Comparison of ENCODE assay signal across 18 cellular contexts in genomic region chr5:113256671-113257452, GRCh38.
DNase-seq lines count a peak whose midpoint lies in the region; ATAC-seq, FAIRE-seq and TF ChIP-seq lines count a peak whose summit lies in the region.
"Had no signal": no experiment of that assay in that cellular context is flagged by ENCODE, and none has a peak within 500 bp of the region (broad histone marks: within the 10 kb centered on the region; RNA-seq: fewer than 3 reads in every experiment).

No MANE protein-coding gene starts in this region.

- ATAC-seq in Right ventricle myocardium superior (ENCODE audit: poor library complexity) (peak; percentile 83), left ventricle myocardium superior (peak; percentile 85), HG02798 (IDR thresholded peaks at IDR 0.05; ENCODE audit: poor library complexity, unreplicated experiment) (no peak)
- ATAC-seq in stimulated activated naive B cell treated with anti-CD40 and anti-IgM and Interleukin-4, amounts not matched to agents 10 μg/mL and 1 μg/mL and 100 μg/mL, for 72 hours (replicated peaks): no peak

- no peak overlapping the region for H4K91ac ChIP-seq in H1 (replicated peaks; ENCODE audit: insufficient read length, low read length)

- H3K4me3 Mint-ChIP-seq in stimulated activated naive B cell treated with anti-CD40 and anti-IgM and Interleukin-4, amounts not matched to agents 10 μg/mL and 1 μg/mL and 100 μg/mL, for 72 hours: no peak overlapping the region
- H3K4me3 Mint-ChIP-seq in neural progenitor cell: no peak overlapping the region
- H3K4me3 Mint-ChIP-seq: CD4-positive, alpha-beta T cell had no signal

- no peak overlapping the region for H2BK5ac ChIP-seq in H1 (ENCODE audit: low read depth, low read length)

- H2BK120ac ChIP-seq in H1 (replicated peaks; ENCODE audit: low read depth, low read length): no peak overlapping the region

- H3K27ac ChIP-seq in H1 (ENCODE audit: low read depth, low read length) (no peak overlapping the region), neural progenitor cell (no peak overlapping the region)
- H3K27ac ChIP-seq: GM23248, HL-60 had no signal

- H3K4me1 ChIP-seq in H1 (replicated peaks in 1 of 4; ENCODE audit: control insufficient read depth in 3 of 4, insufficient read depth in 4 of 4, low read length in 3 of 4) (no peaks in the 10 kb centered on the region), neural progenitor cell (no peaks in the 10 kb centered on the region)

- no peak overlapping the region for H3K56ac ChIP-seq in H1 (replicated peaks; ENCODE audit: insufficient read length, low read depth, low read length)

- H3K4me2 ChIP-seq in H1 (ENCODE audit: insufficient read depth in 1 of 2, low read depth in 2 of 2, low read length in 2 of 2) (no peak overlapping the region), neural progenitor cell (no peak overlapping the region)

- 0 out of 2 replicates have a peak, but pooled peaks cover 2% of the 10 kb centered on the region for H3K79me1 ChIP-seq in H1 (ENCODE audit: low read depth, low read length)

- H3K79me2 ChIP-seq in H1 (ENCODE audit: control insufficient read depth in 1 of 2, insufficient read depth in 2 of 2, low read length in 2 of 2) (peaks cover 0 to 20% of the 10 kb centered on the region in 2 experiments; a peak in 2 of 4 replicates), neural progenitor cell (ENCODE audit: low read depth) (no peaks in the 10 kb centered on the region)

- no peaks in the 10 kb centered on the region for H3K4me1 Mint-ChIP-seq in stimulated activated naive B cell treated with anti-CD40 and anti-IgM and Interleukin-4, amounts not matched to agents 10 μg/mL and 1 μg/mL and 100 μg/mL, for 72 hours
- H3K4me1 Mint-ChIP-seq in neural progenitor cell: no peaks in the 10 kb centered on the region

- TF ChIP-seq CTCF in H1 (IDR thresholded peaks at IDR 0.05; ENCODE audit: control extremely low read depth in 1 of 3, insufficient read depth in 1 of 3, low read depth in 1 of 3, low read length in 3 of 3) (no peak), neural progenitor cell (IDR thresholded peaks at IDR 0.05) (no peak)

- no peak overlapping the region for H3K23ac ChIP-seq in H1 (ENCODE audit: insufficient read length)

- H3K23me2 ChIP-seq in H1 (ENCODE audit: low read depth, low read length): no peaks in the 10 kb centered on the region

- H3K9ac ChIP-seq in H1 (replicated peaks in 1 of 4; ENCODE audit: extremely low read depth in 1 of 4, low read depth in 3 of 4, low read length in 3 of 4) (no peak overlapping the region), neural progenitor cell (no peak overlapping the region)
- H3K9ac ChIP-seq: GM23248 had no signal

- H2AFZ ChIP-seq in H1 (ENCODE audit: low read length) (no peak overlapping the region), neural progenitor cell (replicated peaks) (no peak overlapping the region)
- H2AFZ ChIP-seq: GM23248 had no signal

- H3K9me3 ChIP-seq in H1 (ENCODE audit: insufficient read depth in 2 of 2, low read depth in 1 of 2, low read length in 1 of 2): peaks cover 0 to 15% of the 10 kb centered on the region in 2 experiments; a peak in 1 of 4 replicates
- no peaks in the 10 kb centered on the region for H3K9me3 ChIP-seq in neural progenitor cell (ENCODE audit: low read depth)

- H3K9me3 Mint-ChIP-seq in stimulated activated naive B cell treated with anti-CD40 and anti-IgM and Interleukin-4, amounts not matched to agents 10 μg/mL and 1 μg/mL and 100 μg/mL, for 72 hours: no peaks in the 10 kb centered on the region
- H3K9me3 Mint-ChIP-seq in neural progenitor cell: peaks cover 15% of the 10 kb centered on the region
- H3K9me3 Mint-ChIP-seq: CD4-positive, alpha-beta T cell had no signal

- CTCF ChIA-PET in H1 (lab: Charles Lee; ENCODE audit: partially characterized antibody): interaction anchor here (0.7 kb wide), 1 partner anchor 269 kb away, joined by 3 read pairs; no protein-coding TSS in a partner anchor

- POLR2A ChIA-PET in H1 (lab: Charles Lee; ENCODE audit: partially characterized antibody): interaction anchor here (0.9 kb wide), 1 partner anchor 8 kb away, joined by 3 read pairs; no protein-coding TSS in a partner anchor

- TF ChIP-seq POLR2A in H1 (IDR thresholded peaks at IDR 0.05; ENCODE audit: control extremely low read depth in 1 of 2, low read depth in 2 of 2, low read length in 2 of 2): no peak

- H3K4ac ChIP-seq in H1 (replicated peaks; ENCODE audit: insufficient read length, low read depth, low read length): no peak overlapping the region

- H2BK20ac ChIP-seq in H1 (ENCODE audit: low read length): no peak overlapping the region

- H3K14ac ChIP-seq in H1 (ENCODE audit: insufficient read length): no peak overlapping the region

- H3K4me3 ChIP-seq in H1 (ENCODE audit: extremely low read depth in 1 of 4, insufficient read depth in 2 of 4, low read depth in 3 of 4, low read length in 4 of 4): no peak overlapping the region
- no peak overlapping the region for H3K4me3 ChIP-seq in neural progenitor cell
- H3K4me3 ChIP-seq: GM23248 had no signal

- no peak overlapping the region for H4K8ac ChIP-seq in H1 (ENCODE audit: extremely low read depth, insufficient read depth, low read length)

- no peaks in the 10 kb centered on the region for H3K36me3 Mint-ChIP-seq in stimulated activated naive B cell treated with anti-CD40 and anti-IgM and Interleukin-4, amounts not matched to agents 10 μg/mL and 1 μg/mL and 100 μg/mL, for 72 hours
- H3K36me3 Mint-ChIP-seq in neural progenitor cell: no peaks in the 10 kb centered on the region

- H3K27me3 ChIP-seq in H1 (replicated peaks in 1 of 4; ENCODE audit: control insufficient read depth in 3 of 4, extremely low read depth in 1 of 4, insufficient read depth in 3 of 4, low read length in 3 of 4) (0 out of 7 replicates have a peak, but pooled peaks cover 0 to 2% (median 0%) of the 10 kb centered on the region in 4 experiments), neural progenitor cell (no peaks in the 10 kb centered on the region)

- no peak for FAIRE-seq in H1 (lab: Jason Lieb, UNC)
- no peak for FAIRE-seq in GM19239 (lab: Jason Lieb, UNC)

- intact Hi-C loops in Right ventricle myocardium superior (cut with DNase I): loop anchor here (5.0 kb wide), 1 partner anchor 40 kb away; no protein-coding TSS in a partner anchor
- intact Hi-C loops in cardiac septum (cut with DNase I): loop anchor here (5.0 kb wide), 1 partner anchor 35 kb away; no protein-coding TSS in a partner anchor
- intact Hi-C loops in left ventricle myocardium superior (cut with micrococcal nuclease): no loop called here

- H3F3A ChIP-seq in neural progenitor cell (ENCODE audit: low read depth): no peaks in the 10 kb centered on the region

- peaks cover 24% of the 10 kb centered on the region in 2 donors for H3K27me3 Mint-ChIP-seq in stimulated activated naive B cell treated with anti-CD40 and anti-IgM and Interleukin-4, amounts not matched to agents 10 μg/mL and 1 μg/mL and 100 μg/mL, for 72 hours
- no peaks in the 10 kb centered on the region for H3K27me3 Mint-ChIP-seq in neural progenitor cell (ENCODE audit: insufficient read depth, low read depth)

- H3K27ac Mint-ChIP-seq in stimulated activated naive B cell treated with anti-CD40 and anti-IgM and Interleukin-4, amounts not matched to agents 10 μg/mL and 1 μg/mL and 100 μg/mL, for 72 hours: no peak overlapping the region
- H3K27ac Mint-ChIP-seq in neural progenitor cell: no peak overlapping the region
- H3K27ac Mint-ChIP-seq: CD4-positive, alpha-beta T cell had no signal

- H3K18ac ChIP-seq in H1 (ENCODE audit: extremely low read depth, low read length): no peak overlapping the region

- no peak for TF ChIP-seq RAD21 in H1 (IDR thresholded peaks at IDR 0.05 in 1 of 2, conservative IDR thresholded peaks at IDR 0.05 in 1 of 2; ENCODE audit: low read depth in 2 of 2, low read length in 2 of 2)

- peaks cover 0 to 4% (median 0%) of the 10 kb centered on the region in 4 experiments; a peak in 2 of 8 replicates for H3K36me3 ChIP-seq in H1 (ENCODE audit: control insufficient read depth in 2 of 4, insufficient read depth in 4 of 4, low read length in 3 of 4)
- H3K36me3 ChIP-seq in neural progenitor cell: no peaks in the 10 kb centered on the region

- 89% methylated on average over 4 of the region's 4 CpGs; no CpG with 5 or more reads in 1 of the 2 experiments for WGBS in H1 (ENCODE audit: extremely low coverage in 1 of 2, insufficient coverage in 1 of 2, insufficient read length in 1 of 2, insufficient replicate concordance in 2 of 2, low coverage in 1 of 2, low lambda C conversion rate in 2 of 2, missing lambda C conversion rate in 1 of 2), 2 experiments

- H2BK12ac ChIP-seq in H1 (ENCODE audit: low read depth, low read length): no peak overlapping the region

- H4K20me1 ChIP-seq in H1 (replicated peaks in 1 of 2; ENCODE audit: control insufficient read depth in 1 of 2, insufficient read depth in 2 of 2, low read length in 2 of 2): no peaks in the 10 kb centered on the region
- H4K20me1 ChIP-seq in neural progenitor cell (ENCODE audit: low read depth): no peaks in the 10 kb centered on the region

- no peak for TF ChIP-seq EP300 in H1 (IDR thresholded peaks at IDR 0.05; ENCODE audit: borderline replicate concordance in 1 of 2, low read depth in 2 of 2, low read length in 2 of 2)

- H2BK15ac ChIP-seq in H1 (ENCODE audit: low read length): no peak overlapping the region

- no peak overlapping the region for H4K5ac ChIP-seq in H1 (ENCODE audit: insufficient read length, low read depth, low read length)

- DNase-seq in Right ventricle myocardium superior (no peak), cardiac septum (ENCODE audit: low spot score) (no peak), H1 (ENCODE audit: low read depth in 1 of 2, low spot score in 2 of 2) (no peak), left ventricle myocardium superior (no peak), GM19239 (ENCODE audit: insufficient read length, low spot score) (no peak), neural progenitor cell (ENCODE audit: low spot score) (no peak)
- DNase-seq in stimulated activated naive B cell treated with anti-CD40 and anti-IgM and Interleukin-4, amounts not matched to agents 10 μg/mL and 1 μg/mL and 100 μg/mL, for 72 hours: no peak
- DNase-seq: Calu3; CD4-positive, alpha-beta T cell; GM23248; KG1; NCI-H1417 treated with DMSO at 0.1 percent for 48 hours; NCI-H2081; NCI-H2227 treated with DMSO at 0.1 percent for 48 hours; NCI-H526 treated with DMSO at 0.1 percent for 48 hours; SHP77 had no signal

- no peak overlapping the region for H2AK5ac ChIP-seq in H1 (ENCODE audit: low read depth, low read length)

TF ChIP-seq in H1, 55 proteins besides CTCF, POLR2A, EP300 and RAD21:
- TF ChIP-seq SP2 (IDR thresholded peaks at IDR 0.05; ENCODE audit: low read length): no peak
- peak; percentile 76 for TF ChIP-seq MAFK (IDR thresholded peaks at IDR 0.05; ENCODE audit: low read depth, low read length)
TF ChIP-seq in H1: peak in this region for 1.

Comparison
In these comparisons a context has a peak if more than half of its experiments do, and no peak if none do; other contexts are left out.
1. ATAC-seq: peak in Right ventricle myocardium superior (single experiment) and left ventricle myocardium superior (single experiment); none in stimulated activated naive B cell treated with anti-CD40 and anti-IgM and Interleukin-4, amounts not matched to agents 10 μg/mL and 1 μg/mL and 100 μg/mL, for 72 hours (0 of 2) and HG02798 (single experiment).